In the genomic region with DNA sequence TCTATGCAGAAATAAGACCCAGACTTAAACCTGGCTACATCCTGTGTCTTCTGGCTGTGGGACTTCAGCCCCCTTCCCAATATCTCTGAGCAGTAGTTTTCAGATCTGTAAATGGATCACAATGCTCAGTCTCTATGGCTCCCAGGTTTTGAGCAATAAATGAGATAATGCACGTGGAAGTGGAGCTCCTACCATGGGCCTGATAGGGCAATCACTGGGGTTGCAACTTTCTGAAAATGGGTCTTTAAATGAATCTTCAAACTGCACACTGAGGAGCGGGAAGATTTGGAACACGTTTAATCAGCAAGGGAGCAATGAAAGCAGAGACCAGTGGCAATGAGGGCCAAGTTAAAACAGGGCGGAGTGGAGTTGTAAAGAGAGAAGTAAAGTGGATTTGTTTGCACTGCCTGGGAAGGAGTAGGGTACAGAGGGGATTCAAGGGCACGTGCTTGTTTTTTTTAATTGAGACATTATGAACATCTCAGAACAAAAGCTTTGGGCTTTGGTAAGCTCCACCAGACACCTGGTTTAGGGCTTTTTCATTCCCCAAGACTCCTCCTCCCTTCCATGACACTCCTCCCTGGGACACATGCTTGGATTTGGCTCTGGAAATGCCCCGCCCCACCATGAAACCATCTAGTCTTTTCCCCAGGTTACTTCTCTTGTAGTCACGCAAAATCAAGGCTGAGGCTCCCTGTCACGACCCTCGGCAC, we compare ENCODE assay signal across 15 cellular contexts. TPM values are rescaled to one million over a fixed set of nuclear protein-coding genes. Genes with fewer than 3 reads are reported as not detected.
DNase-seq lines count a peak whose midpoint lies in the region; ATAC-seq and TF ChIP-seq lines count a peak whose summit lies in the region.
"Had no signal": no experiment of that assay in that cellular context is flagged by ENCODE, and none has a peak within 500 bp of the region (broad histone marks: within the 10 kb centered on the region; RNA-seq: fewer than 3 reads in every experiment).

No MANE protein-coding gene starts in this region.

- WGBS in transverse colon (ENCODE audit: low coverage in 1 of 2), 2 donors = 69% methylated on average over 9 of the region's 9 CpGs; no CpG with 5 or more reads in 1 of the 2 donors

- ATAC-seq in WTC11 = peak; percentile 43; the same call in 1 of the 2 replicates
- ATAC-seq in left lobe of liver = peak; percentile 63

- POLR2A ChIA-PET in HEK293 (lab: Yijun Ruan, JAX) = interaction anchor here (1.7 kb wide), 1 partner anchor 41 kb away, joined by 5 read pairs; no protein-coding TSS in a partner anchor
- POLR2A ChIA-PET in WTC11 (lab: Charles Lee) = no interaction called here

- TF ChIP-seq EP300 in transverse colon (IDR thresholded peaks at IDR 0.05; ENCODE audit: low read depth) = no peak

- H3K4me3 ChIP-seq in HEK293 (ENCODE audit: low read depth, low read length) = no peak overlapping the region
- H3K4me3 ChIP-seq in transverse colon = no peak overlapping the region
- H3K4me3 ChIP-seq: HAP-1 had no signal

- no peak overlapping the region for H3K4me3 Mint-ChIP-seq in WTC11

- no peaks in the 10 kb centered on the region for H3K27me3 ChIP-seq in transverse colon

- peak overlapping the region; percentile 46; the same call in 1 of the 2 replicates for H3K27ac Mint-ChIP-seq in WTC11

- H3K4me1 Mint-ChIP-seq in WTC11 = peaks cover 7% of the 10 kb centered on the region

- H3K36me3 ChIP-seq in HEK293 (ENCODE audit: control insufficient read depth in 2 of 2, insufficient read depth in 1 of 2, low read length in 2 of 2) = no peaks in the 10 kb centered on the region
- no peaks in the 10 kb centered on the region for H3K36me3 ChIP-seq in transverse colon
- H3K36me3 ChIP-seq: HAP-1 had no signal

- H3K9me3 ChIP-seq in HEK293 (ENCODE audit: control insufficient read depth, insufficient read depth, low read depth, low read length) (no peaks in the 10 kb centered on the region), transverse colon (no peaks in the 10 kb centered on the region)
- H3K9me3 ChIP-seq: HAP-1 had no signal

- no peak for TF ChIP-seq CTCF in HEK293 (tag by site-specific recombination; IDR thresholded peaks at IDR 0.05)
- no peak for TF ChIP-seq CTCF in WTC11 (IDR thresholded peaks at IDR 0.05)
- TF ChIP-seq CTCF in transverse colon (IDR thresholded peaks at IDR 0.05) = no peak

- H3K4me1 ChIP-seq in HEK293 (ENCODE audit: control insufficient read depth, insufficient read depth, low read length) (peaks cover 13% of the 10 kb centered on the region), transverse colon (peaks cover 3 to 36% (median 6%) of the 10 kb centered on the region in 4 donors)

- no peak for TF ChIP-seq POLR2A in transverse colon (IDR thresholded peaks at IDR 0.05)

- CTCF ChIA-PET in HEK293 (lab: Yijun Ruan, JAX) = interaction anchor here (0.5 to 3.0 kb wide), 4 partner anchors 10 to 45 kb away, joined by 3 to 12 read pairs (median 4); no protein-coding TSS in a partner anchor
- CTCF ChIA-PET in WTC11 (lab: Charles Lee) = no interaction called here

- H3K36me3 Mint-ChIP-seq in WTC11 = no peaks in the 10 kb centered on the region

- no peaks in the 10 kb centered on the region for H3K27me3 Mint-ChIP-seq in WTC11 (ENCODE audit: low read depth)

- in situ Hi-C loops in transverse colon (cut with MboI; ENCODE audit: low pct_ligation_motif_present in 1 of 4, low pct_unique_long_range_greater_than_20kb in 1 of 4, low sequenced_read_pairs in 3 of 4) = no loop called here

- H3K27ac ChIP-seq in HEK293 (ENCODE audit: extremely low read depth, low read depth, low read length) = peak overlapping the region; percentile 53
- H3K27ac ChIP-seq in transverse colon = peak overlapping the region; percentile 42 to 68 (median 60)
- H3K27ac ChIP-seq: KMS-11 had no signal

- intact Hi-C loops in transverse colon (cut with DNase I; ENCODE audit: low total_unique reads) = no loop called here

- H3K9me3 Mint-ChIP-seq in WTC11 = no peaks in the 10 kb centered on the region

- DNase-seq in WTC11 (ENCODE audit: low spot score) (no peak), left lobe of liver (ENCODE audit: low spot score) (no peak), transverse colon (peak; percentile 24), NCI-H1436 treated with DMSO at 0.1 percent for 48 hours (lab: John Stamatoyannopoulos, UW) (no peak), MV-4-11 (lab: John Stamatoyannopoulos, UW) (no peak), RKO (ENCODE audit: low spot score) (no peak)
- DNase-seq: COR-L47, NCI-H1048, NCI-H146, NCI-H2081, NCI-H510A, SIG-M5 had no signal

TF ChIP-seq in HEK293, 187 proteins besides CTCF, POLR2A, EP300 and RAD21 (continues in another document):
- TF ChIP-seq MZF1 (tag by site-specific recombination; IDR thresholded peaks at IDR 0.05; ENCODE audit: borderline replicate concordance) (peak; percentile 75; the same call in 1 of the 2 replicates), ZNF664 (tag by site-specific recombination; IDR thresholded peaks at IDR 0.05) (peak; percentile 51), REPIN1 (tag by site-specific recombination; IDR thresholded peaks at IDR 0.05; ENCODE audit: low read depth) (no peak), SCRT2 (tag by site-specific recombination; IDR thresholded peaks at IDR 0.05) (no peak), KLF1 (tag by site-specific recombination; IDR thresholded peaks at IDR 0.05) (peak; percentile 69)
- TF ChIP-seq, protein P1, sequence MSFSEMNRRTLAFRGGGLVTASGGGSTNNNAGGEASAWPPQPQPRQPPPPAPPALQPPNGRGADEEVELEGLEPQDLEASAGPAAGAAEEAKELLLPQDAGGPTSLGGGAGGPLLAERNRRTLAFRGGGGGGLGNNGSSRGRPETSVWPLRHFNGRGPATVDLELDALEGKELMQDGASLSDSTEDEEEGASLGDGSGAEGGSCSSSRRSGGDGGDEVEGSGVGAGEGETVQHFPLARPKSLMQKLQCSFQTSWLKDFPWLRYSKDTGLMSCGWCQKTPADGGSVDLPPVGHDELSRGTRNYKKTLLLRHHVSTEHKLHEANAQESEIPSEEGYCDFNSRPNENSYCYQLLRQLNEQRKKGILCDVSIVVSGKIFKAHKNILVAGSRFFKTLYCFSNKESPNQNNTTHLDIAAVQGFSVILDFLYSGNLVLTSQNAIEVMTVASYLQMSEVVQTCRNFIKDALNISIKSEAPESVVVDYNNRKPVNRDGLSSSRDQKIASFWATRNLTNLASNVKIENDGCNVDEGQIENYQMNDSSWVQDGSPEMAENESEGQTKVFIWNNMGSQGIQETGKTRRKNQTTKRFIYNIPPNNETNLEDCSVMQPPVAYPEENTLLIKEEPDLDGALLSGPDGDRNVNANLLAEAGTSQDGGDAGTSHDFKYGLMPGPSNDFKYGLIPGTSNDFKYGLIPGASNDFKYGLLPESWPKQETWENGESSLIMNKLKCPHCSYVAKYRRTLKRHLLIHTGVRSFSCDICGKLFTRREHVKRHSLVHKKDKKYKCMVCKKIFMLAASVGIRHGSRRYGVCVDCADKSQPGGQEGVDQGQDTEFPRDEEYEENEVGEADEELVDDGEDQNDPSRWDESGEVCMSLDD (tag by site-specific recombination; IDR thresholded peaks at IDR 0.05) = no peak

TF ChIP-seq in WTC11, 78 proteins besides CTCF, POLR2A, EP300 and RAD21 (continues in another document):
- TF ChIP-seq, protein P2, sequence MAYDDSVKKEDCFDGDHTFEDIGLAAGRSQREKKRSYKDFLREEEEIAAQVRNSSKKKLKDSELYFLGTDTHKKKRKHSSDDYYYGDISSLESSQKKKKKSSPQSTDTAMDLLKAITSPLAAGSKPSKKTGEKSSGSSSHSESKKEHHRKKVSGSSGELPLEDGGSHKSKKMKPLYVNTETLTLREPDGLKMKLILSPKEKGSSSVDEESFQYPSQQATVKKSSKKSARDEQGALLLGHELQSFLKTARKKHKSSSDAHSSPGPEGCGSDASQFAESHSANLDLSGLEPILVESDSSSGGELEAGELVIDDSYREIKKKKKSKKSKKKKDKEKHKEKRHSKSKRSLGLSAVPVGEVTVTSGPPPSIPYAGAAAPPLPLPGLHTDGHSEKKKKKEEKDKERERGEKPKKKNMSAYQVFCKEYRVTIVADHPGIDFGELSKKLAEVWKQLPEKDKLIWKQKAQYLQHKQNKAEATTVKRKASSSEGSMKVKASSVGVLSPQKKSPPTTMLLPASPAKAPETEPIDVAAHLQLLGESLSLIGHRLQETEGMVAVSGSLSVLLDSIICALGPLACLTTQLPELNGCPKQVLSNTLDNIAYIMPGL (CRISPR knock-in tag; IDR thresholded peaks at IDR 0.05) = no peak
- TF ChIP-seq ATF6 (CRISPR knock-in tag; IDR thresholded peaks at IDR 0.05) (no peak), TCF7 (CRISPR knock-in tag; IDR thresholded peaks at IDR 0.05; ENCODE audit: low read depth) (no peak), NR3C1 (CRISPR knock-in tag; conservative IDR thresholded peaks at IDR 0.05; ENCODE audit: low read depth) (no peak), GTF2I (CRISPR knock-in tag; conservative IDR thresholded peaks at IDR 0.05) (no peak), HMGA2 (CRISPR knock-in tag; IDR thresholded peaks at IDR 0.05) (no peak), ZNF219 (CRISPR knock-in tag; IDR thresholded peaks at IDR 0.05; ENCODE audit: borderline replicate concordance) (no peak), MXD4 (CRISPR knock-in tag; IDR thresholded peaks at IDR 0.05; ENCODE audit: borderline replicate concordance) (no peak), SOX15 (CRISPR knock-in tag; IDR thresholded peaks at IDR 0.05) (no peak), SMAD4 (CRISPR knock-in tag; IDR thresholded peaks at IDR 0.05) (no peak), RORB (CRISPR knock-in tag; IDR thresholded peaks at IDR 0.05) (no peak), ZNF396 (CRISPR knock-in tag; IDR thresholded peaks at IDR 0.05; ENCODE audit: borderline replicate concordance) (no peak)

RNA-seq across cellular contexts. Expression of gene PAPSS2, which starts 42.7 kb away (rescaled TPM):
- total RNA-seq in WTC11 (2021) = 22.1 to 30.4 TPM (median 29.7 TPM) in 3 replicates
- 120 TPM for total RNA-seq in left lobe of liver
- 100 to 1,000 TPM in 1 of 4 donors, 10 to 100 TPM in 3; 17.3 to 117 (median 88.4) TPM for total RNA-seq in transverse colon
